ENCODE assay signal across 8 cellular contexts in genomic region chr17:78789663-78790181, GRCh38. TPM values are rescaled to one million over a fixed set of nuclear protein-coding genes. Genes with fewer than 3 reads are reported as not detected.
DNase-seq lines count a peak whose midpoint lies in the region; ATAC-seq and TF ChIP-seq lines count a peak whose summit lies in the region.

No MANE protein-coding gene starts in this region.

- H3K27ac Mint-ChIP-seq in central memory CD8-positive, alpha-beta T cell (ENCODE audit: low read depth), result peak overlapping the region; percentile 73

- H3K36me3 ChIP-seq in SJCRH30 (0 out of 2 replicates have a peak, but pooled peaks cover 3% of the 10 kb centered on the region), mucosa of descending colon (ENCODE audit: low read depth) (no peaks in the 10 kb centered on the region)

- no peaks in the 10 kb centered on the region for H3K9me3 Mint-ChIP-seq in central memory CD8-positive, alpha-beta T cell

- H3K4me1 Mint-ChIP-seq in central memory CD8-positive, alpha-beta T cell, result peaks cover 61% of the 10 kb centered on the region

- H3K4me1 ChIP-seq in SJCRH30 (peaks cover 40% of the 10 kb centered on the region), mucosa of descending colon (ENCODE audit: low read depth) (peaks cover 14% of the 10 kb centered on the region)

- peak; percentile 70 for ATAC-seq in central memory CD8-positive, alpha-beta T cell (replicated peaks; ENCODE audit: extremely low read depth, poor library complexity, severe bottlenecking)
- ATAC-seq in mucosa of descending colon (peak; percentile 85), HG03469 (IDR thresholded peaks at IDR 0.05; ENCODE audit: unreplicated experiment) (no peak), GM21786 (IDR thresholded peaks at IDR 0.05; ENCODE audit: unreplicated experiment) (no peak)

- no peaks in the 10 kb centered on the region for H3K27me3 ChIP-seq in SJCRH30

- H3K36me3 Mint-ChIP-seq in central memory CD8-positive, alpha-beta T cell (ENCODE audit: insufficient read depth), result peaks cover 36% of the 10 kb centered on the region

- H3K4me3 Mint-ChIP-seq in central memory CD8-positive, alpha-beta T cell, result peak overlapping the region; percentile 46

- H3K9me3 ChIP-seq in SJCRH30 (replicated peaks) (no peaks in the 10 kb centered on the region), mucosa of descending colon (no peaks in the 10 kb centered on the region)

- no peaks in the 10 kb centered on the region for H3K27me3 Mint-ChIP-seq in central memory CD8-positive, alpha-beta T cell

- peak overlapping the region; percentile 72 for H3K27ac ChIP-seq in SJCRH30

- no peak for TF ChIP-seq CTCF in mucosa of descending colon (IDR thresholded peaks at IDR 0.05)

- intact Hi-C loops in mucosa of descending colon (cut with DNase I, micrococcal nuclease), result loop anchor here in 1 of 2 donors (10.0 kb wide), 1 partner anchor 295 kb away; no protein-coding TSS in a partner anchor

- peak; percentile 44 for DNase-seq in COLO668 (lab: John Stamatoyannopoulos, UW; ENCODE audit: unreplicated experiment)
- peak; percentile 92 to 94 for DNase-seq in SJCRH30
- peak in 1 of 2 donors; percentile 54 for DNase-seq in central memory CD8-positive, alpha-beta T cell (ENCODE audit: low spot score in 2 of 2)
- peak; percentile 87 to 92 (median 90) for DNase-seq in mucosa of descending colon
- DNase-seq in DMS114 treated with DMSO at 0.1 percent for 48 hours (lab: John Stamatoyannopoulos, UW; ENCODE audit: unreplicated experiment), result no peak
- DNase-seq in cortex of kidney (lab: John Stamatoyannopoulos, UW), result no peak

- H3K4me3 ChIP-seq in SJCRH30 (no peak overlapping the region; the same call in 1 of the 2 replicates), mucosa of descending colon (no peak overlapping the region)

RNA-seq across cellular contexts. Expression of gene CYTH1, which starts 7.6 kb away (rescaled TPM):
- total RNA-seq in SJCRH30 (2014; rRNA removed; shearing (Covaris generic)), result 29.1 and 34.0 TPM in 2 replicates
- total RNA-seq in mucosa of descending colon, result 10 to 100 TPM; 60.3 to 99.4 (median 91.6) TPM

RNA-seq across cellular contexts. Expression of gene USP36, which starts 50.9 kb away (rescaled TPM):
- total RNA-seq in SJCRH30 (2014; rRNA removed; shearing (Covaris generic)), result 42.8 and 48.2 TPM in 2 replicates
- 10 to 100 TPM; 36.0 to 67.7 (median 41.4) TPM for total RNA-seq in mucosa of descending colon

Comparison
In these comparisons a context has a peak if more than half of its experiments do, and no peak if none do; other contexts are left out.
1. DNase-seq: peak in COLO668 (single experiment), SJCRH30 (2 of 2) and mucosa of descending colon (3 of 3); none in DMS114 treated with DMSO at 0.1 percent for 48 hours (single experiment) and cortex of kidney (single experiment).
2. ATAC-seq: peak in central memory CD8-positive, alpha-beta T cell (single experiment) and mucosa of descending colon (single experiment); none in HG03469 (single experiment) and GM21786 (single experiment).